ENCODE assay signal across 17 cellular contexts in genomic region chr7:133545613-133546012, GRCh38.
DNase-seq lines count a peak whose midpoint lies in the region; ATAC-seq and TF ChIP-seq lines count a peak whose summit lies in the region.
"Had no signal": no experiment of that assay in that cellular context is flagged by ENCODE, and none has a peak within 500 bp of the region (broad histone marks: within the 10 kb centered on the region; RNA-seq: fewer than 3 reads in every experiment).

No MANE protein-coding gene starts in this region.

- H4K20me1 ChIP-seq in SK-N-SH (ENCODE audit: insufficient read depth), result no peaks in the 10 kb centered on the region
- no peaks in the 10 kb centered on the region for H4K20me1 ChIP-seq in fibroblast of lung (ENCODE audit: control insufficient read depth, extremely low read depth, insufficient read depth, low read length)

- H3K9me2 ChIP-seq in SK-N-SH, result no peaks in the 10 kb centered on the region

- H3K36me3 ChIP-seq in SK-N-SH (replicated peaks in 1 of 2; ENCODE audit: control insufficient read depth in 1 of 2, insufficient read depth in 2 of 2, low read length in 1 of 2), result peaks cover 0 to 5% of the 10 kb centered on the region in 2 experiments
- no peaks in the 10 kb centered on the region for H3K36me3 ChIP-seq in RWPE2 (ENCODE audit: low read depth)
- no peaks in the 10 kb centered on the region for H3K36me3 ChIP-seq in fibroblast of lung (ENCODE audit: control insufficient read depth, insufficient read depth, low read length)
- no peaks in the 10 kb centered on the region for H3K36me3 ChIP-seq in WERI-Rb-1
- H3K36me3 ChIP-seq: esophagus muscularis mucosa, sigmoid colon had no signal

- H3K27ac ChIP-seq in SK-N-SH (ENCODE audit: low read depth in 2 of 2, low read length in 1 of 2) (peak overlapping the region in 1 of 2 experiments; percentile 97; a peak in 2 of 4 replicates), RWPE2 (ENCODE audit: poor library complexity, severe bottlenecking) (no peak overlapping the region), fibroblast of lung (ENCODE audit: insufficient read depth, low read length) (no peak overlapping the region), WERI-Rb-1 (no peak overlapping the region)
- H3K27ac ChIP-seq: BLaER1 treated with 17β-estradiol and CSF1 and Interleukin-3, amounts not matched to agents 10 nM and 100 nM; esophagus muscularis mucosa; sigmoid colon had no signal

- H2AFZ ChIP-seq in SK-N-SH (ENCODE audit: low read depth) (no peak overlapping the region), fibroblast of lung (ENCODE audit: low read length) (no peak overlapping the region)

- H3K4me2 ChIP-seq in SK-N-SH (no peak overlapping the region), fibroblast of lung (ENCODE audit: extremely low read depth, insufficient read depth, low read length) (no peak overlapping the region)
- H3K4me2 ChIP-seq: BLaER1 treated with 17β-estradiol and CSF1 and Interleukin-3, amounts not matched to agents 10 nM and 100 nM had no signal

- no peak for TF ChIP-seq EP300 in SK-N-SH (IDR thresholded peaks at IDR 0.05; ENCODE audit: borderline replicate concordance in 1 of 2, low read depth in 1 of 2, low read length in 1 of 2)

- no peaks in the 10 kb centered on the region for H3K9me3 ChIP-seq in SK-N-SH
- H3K9me3 ChIP-seq in RWPE2 (ENCODE audit: severe bottlenecking), result no peaks in the 10 kb centered on the region
- H3K9me3 ChIP-seq in fibroblast of lung (ENCODE audit: control insufficient read depth, insufficient read depth, low read depth, low read length), result no peaks in the 10 kb centered on the region
- H3K9me3 ChIP-seq in WERI-Rb-1 (ENCODE audit: severe bottlenecking), result no peaks in the 10 kb centered on the region
- H3K9me3 ChIP-seq: BLaER1 treated with 17β-estradiol and CSF1 and Interleukin-3, amounts not matched to agents 10 nM and 100 nM; esophagus muscularis mucosa; sigmoid colon had no signal

- H3K9ac ChIP-seq in SK-N-SH (no peak overlapping the region), fibroblast of lung (ENCODE audit: insufficient read depth, low read length) (no peak overlapping the region)
- H3K9ac ChIP-seq: BLaER1 treated with 17β-estradiol and CSF1 and Interleukin-3, amounts not matched to agents 10 nM and 100 nM had no signal

- no peaks in the 10 kb centered on the region for H3K79me2 ChIP-seq in SK-N-SH (ENCODE audit: insufficient read depth)
- no peaks in the 10 kb centered on the region for H3K79me2 ChIP-seq in fibroblast of lung (ENCODE audit: control insufficient read depth, insufficient read depth, low read length)

- WGBS in SK-N-SH (ENCODE audit: low lambda C conversion rate), result 91% methylated on average over 1 of the region's 1 CpG

- peak; percentile 67 for ATAC-seq in SK-N-SH treated with all-trans-retinoic acid at 6 μM for 48 hours
- peak; percentile 51; the same call in 1 of the 3 replicates for ATAC-seq in RWPE2 (ENCODE audit: low read depth)
- ATAC-seq in GM19328 (IDR thresholded peaks at IDR 0.05; ENCODE audit: unreplicated experiment), result no peak
- ATAC-seq: left colon had no signal

- H3K4me1 ChIP-seq in SK-N-SH (ENCODE audit: control insufficient read depth in 1 of 2, insufficient read depth in 2 of 2, low read depth in 1 of 2, low read length in 1 of 2), result peaks cover 0 to 37% of the 10 kb centered on the region in 2 experiments; a peak in 2 of 4 replicates
- peaks cover 17% of the 10 kb centered on the region for H3K4me1 ChIP-seq in RWPE2 (ENCODE audit: insufficient read depth, poor library complexity, severe bottlenecking)
- no peaks in the 10 kb centered on the region for H3K4me1 ChIP-seq in fibroblast of lung (ENCODE audit: control insufficient read depth, extremely low read depth, insufficient read depth, low read length)
- H3K4me1 ChIP-seq: BLaER1 treated with 17β-estradiol and CSF1 and Interleukin-3, amounts not matched to agents 10 nM and 100 nM; sigmoid colon had no signal

- no peaks in the 10 kb centered on the region for H3F3A ChIP-seq in SK-N-SH (replicated peaks; ENCODE audit: insufficient read depth)

- DNase-seq in SK-N-SH (no peak), RWPE2 (ENCODE audit: low spot score) (no peak), fibroblast of lung (ENCODE audit: low read depth in 2 of 2) (peak; percentile 67 to 79), skeletal muscle cell (ENCODE audit: low read depth) (peak; percentile 67), WERI-Rb-1 (no peak), medulla oblongata (ENCODE audit: extremely low spot score) (no peak)
- DNase-seq: 8988T, DMS79, H9, left colon, NCI-H345, occipital lobe, sigmoid colon had no signal

- H3K4me3 ChIP-seq in SK-N-SH (ENCODE audit: low read depth in 2 of 2, low read length in 1 of 2), result no peak overlapping the region
- no peak overlapping the region for H3K4me3 ChIP-seq in RWPE2 (ENCODE audit: severe bottlenecking)
- no peak overlapping the region for H3K4me3 ChIP-seq in fibroblast of lung (replicated peaks in 1 of 4; ENCODE audit: control extremely low read depth in 1 of 4, insufficient read depth in 1 of 4, low read depth in 3 of 4, low read length in 4 of 4)
- no peak overlapping the region for H3K4me3 ChIP-seq in skeletal muscle cell (ENCODE audit: low read depth, low read length)
- no peak overlapping the region for H3K4me3 ChIP-seq in WERI-Rb-1 (ENCODE audit: low read depth, low read length)
- H3K4me3 ChIP-seq: BLaER1 treated with 17β-estradiol and CSF1 and Interleukin-3, amounts not matched to agents 10 nM and 100 nM; esophagus muscularis mucosa; sigmoid colon had no signal

- no peak for TF ChIP-seq RAD21 in SK-N-SH (IDR thresholded peaks at IDR 0.05; ENCODE audit: low read length)

- CTCF ChIA-PET in SK-N-SH (lab: Yijun Ruan, JAX), result no interaction called here

- POLR2A ChIA-PET in SK-N-SH (lab: Yijun Ruan, JAX), result no interaction called here

- no peak for TF ChIP-seq CTCF in SK-N-SH (IDR thresholded peaks at IDR 0.05)
- TF ChIP-seq CTCF in RWPE2 (IDR thresholded peaks at IDR 0.05; ENCODE audit: poor library complexity, severe bottlenecking), result no peak
- TF ChIP-seq CTCF in fibroblast of lung (conservative IDR thresholded peaks at IDR 0.05 in 1 of 2, IDR thresholded peaks at IDR 0.05 in 1 of 2; ENCODE audit: low read depth in 1 of 2, low read length in 2 of 2), result no peak
- no peak for TF ChIP-seq CTCF in WERI-Rb-1 (IDR thresholded peaks at IDR 0.05; ENCODE audit: low read depth, low read length)

- no peaks in the 10 kb centered on the region for H3K27me3 ChIP-seq in SK-N-SH (ENCODE audit: insufficient read depth)
- H3K27me3 ChIP-seq in RWPE2 (ENCODE audit: insufficient read depth, poor library complexity, severe bottlenecking), result no peaks in the 10 kb centered on the region
- H3K27me3 ChIP-seq in fibroblast of lung (ENCODE audit: control insufficient read depth, insufficient read depth, low read length), result no peaks in the 10 kb centered on the region
- no peaks in the 10 kb centered on the region for H3K27me3 ChIP-seq in WERI-Rb-1 (ENCODE audit: insufficient read depth, low read depth, severe bottlenecking)
- H3K27me3 ChIP-seq: BLaER1 treated with 17β-estradiol and CSF1 and Interleukin-3, amounts not matched to agents 10 nM and 100 nM; esophagus muscularis mucosa; sigmoid colon had no signal

TF ChIP-seq in SK-N-SH treated with all-trans-retinoic acid at 6 μM for 48 hours, 23 proteins besides CTCF, POLR2A, EP300 and RAD21 (continues in another document):
- TF ChIP-seq ZC3H10 (CRISPR knock-in tag; IDR thresholded peaks at IDR 0.05) (no peak), SNAI2 (CRISPR knock-in tag; IDR thresholded peaks at IDR 0.05) (no peak), TOX (CRISPR knock-in tag; IDR thresholded peaks at IDR 0.05; ENCODE audit: borderline replicate concordance) (no peak), ESRRG (CRISPR knock-in tag; IDR thresholded peaks at IDR 0.05) (no peak), TCF4 (CRISPR knock-in tag; IDR thresholded peaks at IDR 0.05; ENCODE audit: borderline replicate concordance) (no peak), CSRNP3 (CRISPR knock-in tag; IDR thresholded peaks at IDR 0.05) (no peak), BACH2 (CRISPR knock-in tag; IDR thresholded peaks at IDR 0.05; ENCODE audit: borderline replicate concordance) (no peak)

TF ChIP-seq in SK-N-SH, 30 proteins besides CTCF, POLR2A, EP300 and RAD21 (continues in another document):
- TF ChIP-seq RXRA (IDR thresholded peaks at IDR 0.05; ENCODE audit: borderline replicate concordance, low read depth) (no peak), EZH2phosphoT487 (IDR thresholded peaks at IDR 0.05; ENCODE audit: borderline replicate concordance, low read depth) (no peak), JUND (IDR thresholded peaks at IDR 0.05) (no peak), TCF12 (IDR thresholded peaks at IDR 0.05) (no peak), POLR2AphosphoS5 (IDR thresholded peaks at IDR 0.05; ENCODE audit: low read depth, low read length) (no peak)
- TF ChIP-seq, protein P1, sequence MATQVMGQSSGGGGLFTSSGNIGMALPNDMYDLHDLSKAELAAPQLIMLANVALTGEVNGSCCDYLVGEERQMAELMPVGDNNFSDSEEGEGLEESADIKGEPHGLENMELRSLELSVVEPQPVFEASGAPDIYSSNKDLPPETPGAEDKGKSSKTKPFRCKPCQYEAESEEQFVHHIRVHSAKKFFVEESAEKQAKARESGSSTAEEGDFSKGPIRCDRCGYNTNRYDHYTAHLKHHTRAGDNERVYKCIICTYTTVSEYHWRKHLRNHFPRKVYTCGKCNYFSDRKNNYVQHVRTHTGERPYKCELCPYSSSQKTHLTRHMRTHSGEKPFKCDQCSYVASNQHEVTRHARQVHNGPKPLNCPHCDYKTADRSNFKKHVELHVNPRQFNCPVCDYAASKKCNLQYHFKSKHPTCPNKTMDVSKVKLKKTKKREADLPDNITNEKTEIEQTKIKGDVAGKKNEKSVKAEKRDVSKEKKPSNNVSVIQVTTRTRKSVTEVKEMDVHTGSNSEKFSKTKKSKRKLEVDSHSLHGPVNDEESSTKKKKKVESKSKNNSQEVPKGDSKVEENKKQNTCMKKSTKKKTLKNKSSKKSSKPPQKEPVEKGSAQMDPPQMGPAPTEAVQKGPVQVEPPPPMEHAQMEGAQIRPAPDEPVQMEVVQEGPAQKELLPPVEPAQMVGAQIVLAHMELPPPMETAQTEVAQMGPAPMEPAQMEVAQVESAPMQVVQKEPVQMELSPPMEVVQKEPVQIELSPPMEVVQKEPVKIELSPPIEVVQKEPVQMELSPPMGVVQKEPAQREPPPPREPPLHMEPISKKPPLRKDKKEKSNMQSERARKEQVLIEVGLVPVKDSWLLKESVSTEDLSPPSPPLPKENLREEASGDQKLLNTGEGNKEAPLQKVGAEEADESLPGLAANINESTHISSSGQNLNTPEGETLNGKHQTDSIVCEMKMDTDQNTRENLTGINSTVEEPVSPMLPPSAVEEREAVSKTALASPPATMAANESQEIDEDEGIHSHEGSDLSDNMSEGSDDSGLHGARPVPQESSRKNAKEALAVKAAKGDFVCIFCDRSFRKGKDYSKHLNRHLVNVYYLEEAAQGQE (IDR thresholded peaks at IDR 0.05; ENCODE audit: low read depth, low read length), result no peak
- TF ChIP-seq, protein P2, sequence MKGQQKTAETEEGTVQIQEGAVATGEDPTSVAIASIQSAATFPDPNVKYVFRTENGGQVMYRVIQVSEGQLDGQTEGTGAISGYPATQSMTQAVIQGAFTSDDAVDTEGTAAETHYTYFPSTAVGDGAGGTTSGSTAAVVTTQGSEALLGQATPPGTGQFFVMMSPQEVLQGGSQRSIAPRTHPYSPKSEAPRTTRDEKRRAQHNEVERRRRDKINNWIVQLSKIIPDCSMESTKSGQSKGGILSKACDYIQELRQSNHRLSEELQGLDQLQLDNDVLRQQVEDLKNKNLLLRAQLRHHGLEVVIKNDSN (IDR thresholded peaks at IDR 0.05; ENCODE audit: borderline replicate concordance, low read depth), result no peak

Comparison
In these comparisons a context has a peak if more than half of its experiments do, and no peak if none do; other contexts are left out.
1. DNase-seq: peak in fibroblast of lung (2 of 2) and skeletal muscle cell (single experiment); none in SK-N-SH (single experiment), RWPE2 (single experiment), WERI-Rb-1 (single experiment) and medulla oblongata (single experiment).